Comparison of ENCODE assay signal across 7 cellular contexts in the genomic region with DNA sequence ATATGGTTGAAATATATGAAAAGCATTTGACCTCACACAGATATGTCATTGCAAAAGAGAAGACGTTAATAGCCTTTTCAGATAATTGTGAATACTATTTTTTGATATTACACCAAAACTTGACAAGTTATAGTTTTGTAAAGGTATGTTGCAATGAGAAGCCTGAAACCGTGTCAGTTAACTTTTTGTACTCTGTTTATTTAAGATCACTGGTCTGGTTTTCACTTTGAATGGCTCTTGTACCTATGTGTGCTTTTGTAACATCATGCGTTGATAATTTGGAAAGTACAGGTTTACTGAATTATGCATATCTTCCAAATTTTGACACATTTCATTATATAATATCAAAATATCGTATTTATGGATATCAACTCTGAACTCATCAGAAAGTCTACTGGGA.
"Had no signal": no experiment of that assay in that cellular context is flagged by ENCODE, and none has a peak within 500 bp of the region (broad histone marks: within the 10 kb centered on the region; RNA-seq: fewer than 3 reads in every experiment).

No MANE protein-coding gene starts in this region.

- H3K4me3 ChIP-seq: GM12878 had no signal

- DNase-seq: GDM1, GF-D8 had no signal

- FAIRE-seq: GM12878, GM12891, GM12892, GM18507, GM19239 had no signal

- ATAC-seq: GM12878 had no signal
